Comparison of ENCODE assay signal across 8 cellular contexts in the genomic region with DNA sequence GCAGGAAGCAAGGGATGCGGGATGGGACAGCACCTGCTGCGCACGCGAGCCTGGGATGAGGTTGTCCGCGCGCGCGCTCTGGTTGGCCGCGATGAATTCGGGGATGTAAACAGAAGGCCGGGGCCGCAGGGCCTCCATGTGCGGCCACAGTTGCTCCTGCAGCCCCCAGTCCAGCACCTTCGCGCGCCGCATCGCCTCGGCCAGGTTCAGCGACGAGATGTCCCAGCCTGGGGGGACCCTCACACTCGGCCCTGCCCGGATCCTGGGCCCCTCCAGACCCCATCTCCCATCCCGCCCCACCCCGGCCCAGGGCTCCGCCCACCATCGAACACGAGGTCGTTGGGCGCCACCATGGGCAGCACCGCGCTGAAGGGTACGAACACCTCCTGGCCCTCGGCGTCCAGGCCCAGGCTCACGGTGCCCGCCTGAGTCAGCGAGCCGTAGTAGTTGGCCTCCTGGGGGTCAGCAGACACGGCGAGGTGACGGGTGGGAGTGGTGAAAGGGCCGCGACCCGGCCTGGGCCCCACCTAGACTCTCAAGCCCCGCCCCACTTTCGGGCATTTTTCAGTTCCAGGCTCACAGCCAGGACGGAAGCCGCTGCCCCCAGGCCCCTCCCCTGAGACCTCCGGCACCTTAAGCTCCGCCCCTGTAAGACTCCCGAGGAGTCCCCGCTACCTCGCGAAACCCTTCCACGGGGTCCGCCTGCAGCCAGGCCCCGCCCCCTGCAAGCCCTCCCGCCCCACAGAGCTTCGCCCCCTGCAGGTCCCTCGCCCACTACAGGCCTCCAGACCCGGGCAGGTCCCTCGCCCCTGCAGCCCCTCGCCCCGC. TPM values are rescaled to one million over a fixed set of nuclear protein-coding genes. Genes with fewer than 3 reads are reported as not detected.
DNase-seq lines count a peak whose midpoint lies in the region; ATAC-seq and TF ChIP-seq lines count a peak whose summit lies in the region.

No MANE protein-coding gene starts in this region.

- H3K36me3 ChIP-seq in colonic mucosa (no peaks in the 10 kb centered on the region), right lobe of liver (no peaks in the 10 kb centered on the region)

- peak overlapping the region; percentile 48 for H3K4me3 ChIP-seq in colonic mucosa
- peak overlapping the region; percentile 40 to 46 (median 41) for H3K4me3 ChIP-seq in right lobe of liver

- no peak for TF ChIP-seq POLR2A in right lobe of liver (IDR thresholded peaks at IDR 0.05)

- peaks cover 14% of the 10 kb centered on the region for H3K36me3 Mint-ChIP-seq in HFFc6 (ENCODE audit: low read depth)

- no peak overlapping the region for H3K9ac ChIP-seq in colonic mucosa (ENCODE audit: low read depth in 2 of 2, low read length in 2 of 2)

- TF ChIP-seq CTCF in HFFc6 (IDR thresholded peaks at IDR 0.05) (peak; percentile 47), colonic mucosa (IDR thresholded peaks at IDR 0.05) (no peak), right lobe of liver (IDR thresholded peaks at IDR 0.05) (no peak)

- H3K4me1 ChIP-seq in colonic mucosa (peaks cover 8% of the 10 kb centered on the region), right lobe of liver (peaks cover 0 to 26% (median 6%) of the 10 kb centered on the region in 4 donors)

- H3K27ac ChIP-seq in colonic mucosa: no peak overlapping the region
- H3K27ac ChIP-seq in right lobe of liver: peak overlapping the region in 1 of 3 donors; percentile 51

- no peaks in the 10 kb centered on the region for H3K9me3 ChIP-seq in colonic mucosa
- no peaks in the 10 kb centered on the region for H3K9me3 ChIP-seq in right lobe of liver

- no peak overlapping the region; the same call in 1 of the 2 replicates for H3K27ac Mint-ChIP-seq in HFFc6

- peaks cover 19% of the 10 kb centered on the region for H3K4me1 Mint-ChIP-seq in HFFc6 (ENCODE audit: low read depth)

- peaks cover 8% of the 10 kb centered on the region for H3K9me3 Mint-ChIP-seq in HFFc6

- peak; percentile 50 to 55 (median 52) for ATAC-seq in right lobe of liver

- 35% methylated on average over 26 of the region's 67 CpGs for WGBS in right lobe of liver (ENCODE audit: insufficient coverage, low coverage, low lambda C conversion rate, missing lambda C conversion rate)

- intact Hi-C loops in colonic mucosa (cut with DNase I) (no loop called here), right lobe of liver (cut with DNase I) (no loop called here)

- peaks cover 23% of the 10 kb centered on the region for H3K27me3 Mint-ChIP-seq in HFFc6 (ENCODE audit: insufficient read depth)

- peak overlapping the region; percentile 67 for H3K4me3 Mint-ChIP-seq in HFFc6

- no peaks in the 10 kb centered on the region for H3K27me3 ChIP-seq in colonic mucosa
- no peaks in the 10 kb centered on the region for H3K27me3 ChIP-seq in right lobe of liver

- DNase-seq in EH (ENCODE audit: low read depth) (peak; percentile 89), HFFc6 (peak; percentile 49), NCI-H2171 treated with DMSO at 0.1 percent for 48 hours (lab: John Stamatoyannopoulos, UW) (peak; percentile 81), colonic mucosa (peak; percentile 89), right lobe of liver (peak; percentile 77 to 80 (median 80)), H4 (ENCODE audit: low spot score) (no peak)
- peak; percentile 60 for DNase-seq in activated CD4-positive, alpha-beta T cell treated with anti-CD3 and anti-CD28 coated beads for 1 hour
- DNase-seq in stimulated activated CD8-positive, alpha-beta memory T cell treated with anti-CD3 and anti-CD28 coated beads, Interleukin-15, amount 100 ng/mL, for 48 hours (ENCODE audit: low read depth in 2 of 2): peak; percentile 77 to 79

RNA-seq across cellular contexts. Expression of a gene that starts 1.1 kb away (rescaled TPM):
- 1 to 10 TPM; 2.3 to 3.7 (median 3.2) TPM for total RNA-seq in HFFc6 (2021; fragmentation: NEBNext Ultra II Directional; extraction: Animal tissue kit (Norgen Biotek cat#: 25700))
- 10 to 100 TPM; 17.7 to 25.7 TPM for total RNA-seq in colonic mucosa
- total RNA-seq in right lobe of liver: 1 to 10 TPM; 6.5 to 8.3 (median 7.8) TPM
- total RNA-seq in H4 (2014; rRNA removed; shearing (Covaris generic)): 0.33 and 0.45 TPM in 2 replicates

RNA-seq across cellular contexts. Expression of a gene that starts 17.7 kb away (rescaled TPM):
- total RNA-seq in HFFc6 (2021; fragmentation: NEBNext Ultra II Directional; extraction: Animal tissue kit (Norgen Biotek cat#: 25700)): 10 to 100 TPM; 76.4 to 84.3 (median 80.4) TPM
- total RNA-seq in colonic mucosa: 10 to 100 TPM; 40.1 to 77.3 TPM
- 10 to 100 TPM; 12.8 to 23.9 (median 15.9) TPM for total RNA-seq in right lobe of liver
- 44.6 and 60.9 TPM in 2 replicates for total RNA-seq in H4 (2014; rRNA removed; shearing (Covaris generic))

RNA-seq across cellular contexts. Expression of a gene that starts 39.4 kb away (rescaled TPM):
- total RNA-seq in HFFc6 (2021; fragmentation: NEBNext Ultra II Directional; extraction: Animal tissue kit (Norgen Biotek cat#: 25700)): not detected
- total RNA-seq in colonic mucosa: 1 to 10 TPM; 1.4 to 3.9 TPM
- 10 to 100 TPM in 1 of 6 experiments, 1 to 10 TPM in 5; 1.9 to 12.6 (median 3.2) TPM for total RNA-seq in right lobe of liver
- 0.06 and 0.35 TPM in 2 replicates for total RNA-seq in H4 (2014; rRNA removed; shearing (Covaris generic))

RNA-seq across cellular contexts. Expression of a gene that starts 50.9 kb away (rescaled TPM):
- 10 to 100 TPM; 21.3 to 36.9 (median 24.9) TPM for total RNA-seq in HFFc6 (2021; fragmentation: NEBNext Ultra II Directional; extraction: Animal tissue kit (Norgen Biotek cat#: 25700))
- total RNA-seq in colonic mucosa (100 to 1,000 TPM; 120 to 159 TPM), right lobe of liver (100 to 1,000 TPM in 2 of 6 experiments, 10 to 100 TPM in 2, 1 to 10 TPM in 1, under 1 TPM in 1; 0.88 to 160 (median 57.5) TPM)
- 376 and 378 TPM in 2 replicates for total RNA-seq in H4 (2014; rRNA removed; shearing (Covaris generic))
